Comparison of ENCODE assay signal across 8 cellular contexts in the genomic region with DNA sequence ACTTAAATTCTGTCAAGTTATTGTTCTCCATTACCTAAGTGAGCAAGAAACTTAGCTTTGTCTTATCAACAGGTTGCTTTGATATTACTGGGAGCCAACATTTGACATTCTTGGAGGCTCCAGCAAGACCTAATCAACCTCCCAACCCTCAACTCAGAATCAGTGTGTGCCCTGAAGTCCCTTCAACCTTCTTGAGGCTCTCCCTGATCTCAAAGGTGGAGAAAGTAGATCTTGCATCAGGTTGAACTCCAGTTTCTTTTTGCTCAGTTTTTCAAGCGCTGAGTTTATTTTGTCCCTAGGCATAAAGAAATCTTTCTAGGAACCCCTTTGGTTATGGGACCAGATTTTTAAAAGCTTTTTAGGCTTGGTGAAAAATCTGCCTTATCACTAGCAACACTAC. TPM values are rescaled to one million over a fixed set of nuclear protein-coding genes. Genes with fewer than 3 reads are reported as not detected.
DNase-seq lines count a peak whose midpoint lies in the region; ATAC-seq, FAIRE-seq and TF ChIP-seq lines count a peak whose summit lies in the region.

No MANE protein-coding gene starts in this region.

- no peak for ATAC-seq in Right ventricle myocardium superior (ENCODE audit: poor library complexity)
- no peak for ATAC-seq in HG02852 (IDR thresholded peaks at IDR 0.05; ENCODE audit: unreplicated experiment)

- H3K27me3 ChIP-seq in right atrium auricular region (no peaks in the 10 kb centered on the region), astrocyte (ENCODE audit: insufficient read depth, low read length) (no peaks in the 10 kb centered on the region), vagina (no peaks in the 10 kb centered on the region)

- intact Hi-C loops in Right ventricle myocardium superior (cut with DNase I) = no loop called here
- intact Hi-C loops in vagina (cut with DNase I) = loop anchor here (5.0 kb wide), 1 partner anchor 567 kb away; a partner anchor contains a TSS

- peaks cover 4% of the 10 kb centered on the region for H3K27me3 Mint-ChIP-seq in astrocyte (ENCODE audit: low read depth, unreplicated experiment)

- TF ChIP-seq CTCF in right atrium auricular region (IDR thresholded peaks at IDR 0.05) (no peak), astrocyte (IDR thresholded peaks at IDR 0.05; ENCODE audit: insufficient read depth, low read depth, low read length) (no peak), vagina (IDR thresholded peaks at IDR 0.05) (no peak)

- peak overlapping the region; percentile 64 for H2AFZ ChIP-seq in astrocyte (ENCODE audit: low read depth, low read length)

- H3K4me1 ChIP-seq in right atrium auricular region = peaks cover 0 to 18% of the 10 kb centered on the region in 2 donors
- peaks cover 15% of the 10 kb centered on the region for H3K4me1 ChIP-seq in astrocyte (ENCODE audit: insufficient read depth, low read length)
- H3K4me1 ChIP-seq in vagina = peaks cover 16% of the 10 kb centered on the region

- FAIRE-seq in astrocyte (lab: Jason Lieb, UNC) = no peak

- H3K27ac Mint-ChIP-seq in astrocyte (ENCODE audit: unreplicated experiment) = no peak overlapping the region

- H3K79me2 ChIP-seq in astrocyte (ENCODE audit: insufficient read depth, low read length) = peaks cover 3% of the 10 kb centered on the region

- H3K4me3 Mint-ChIP-seq in astrocyte (ENCODE audit: unreplicated experiment) = peak overlapping the region; percentile 97

- H3K9me3 ChIP-seq in right atrium auricular region (no peaks in the 10 kb centered on the region), astrocyte (ENCODE audit: insufficient read depth, low read depth, low read length) (no peaks in the 10 kb centered on the region), vagina (no peaks in the 10 kb centered on the region)

- H3K36me3 ChIP-seq in right atrium auricular region (no peaks in the 10 kb centered on the region), astrocyte (ENCODE audit: insufficient read depth, low read length) (no peaks in the 10 kb centered on the region), vagina (no peaks in the 10 kb centered on the region)

- H3K36me3 Mint-ChIP-seq in astrocyte (ENCODE audit: low read depth, unreplicated experiment) = peaks cover 5% of the 10 kb centered on the region

- no peaks in the 10 kb centered on the region for H4K20me1 ChIP-seq in astrocyte (ENCODE audit: insufficient read depth, low read length)

- H3K4me1 Mint-ChIP-seq in astrocyte (ENCODE audit: low read depth, unreplicated experiment) = peaks cover 9% of the 10 kb centered on the region

- TF ChIP-seq POLR2A in vagina (IDR thresholded peaks at IDR 0.05) = no peak

- peak overlapping the region; percentile 95 for H3K4me2 ChIP-seq in astrocyte (ENCODE audit: low read length)

- peak overlapping the region; percentile 69 for H3K9ac ChIP-seq in astrocyte (ENCODE audit: low read length)

- DNase-seq in right atrium auricular region (ENCODE audit: low spot score) = no peak
- DNase-seq in Right ventricle myocardium superior = no peak
- DNase-seq in astrocyte (ENCODE audit: low read depth) = no peak
- peak; percentile 2 to 17 for DNase-seq in lung microvascular endothelial cell (ENCODE audit: low read depth in 2 of 2)
- no peak for DNase-seq in vagina (ENCODE audit: extremely low spot score in 2 of 2)
- DNase-seq in HK-2 (ENCODE audit: unreplicated experiment) = no peak
- DNase-seq in HuH-7.5 (ENCODE audit: low spot score) = no peak

- H3K4me3 ChIP-seq in right atrium auricular region = peak overlapping the region; percentile 33 to 58
- peak overlapping the region; percentile 87 for H3K4me3 ChIP-seq in astrocyte (ENCODE audit: insufficient read depth, low read depth, low read length)
- H3K4me3 ChIP-seq in vagina = peak overlapping the region; percentile 75 to 79

- H3K9me3 Mint-ChIP-seq in astrocyte (ENCODE audit: unreplicated experiment) = no peaks in the 10 kb centered on the region

- peak overlapping the region; percentile 88 to 89 for H3K27ac ChIP-seq in right atrium auricular region
- H3K27ac ChIP-seq in astrocyte (ENCODE audit: low read depth, low read length) = peak overlapping the region; percentile 15
- H3K27ac ChIP-seq in vagina = peak overlapping the region; percentile 95

RNA-seq across cellular contexts. Expression of a gene that starts 1.4 kb away (rescaled TPM):
- total RNA-seq in right atrium auricular region = 1 to 10 TPM; 4.5 to 9.5 TPM
- total RNA-seq in Right ventricle myocardium superior = 8.8 TPM
- 11.1 and 13.1 TPM in 2 replicates for total RNA-seq in astrocyte
- 26.4 and 52.6 TPM in 2 replicates for total RNA-seq in lung microvascular endothelial cell
- 51.8 TPM for total RNA-seq in vagina

RNA-seq across cellular contexts. Expression of a gene that starts 27.8 kb away (rescaled TPM):
- total RNA-seq in right atrium auricular region (1 to 10 TPM; 1.0 to 2.1 TPM), Right ventricle myocardium superior (1.7 TPM), astrocyte (16.1 and 19.5 TPM in 2 replicates), lung microvascular endothelial cell (8.7 and 61.5 TPM in 2 replicates), vagina (8.1 TPM)

RNA-seq across cellular contexts. Expression of a gene that starts 37.1 kb away (rescaled TPM):
- total RNA-seq in right atrium auricular region (under 1 TPM; 0.11 to 0.20 TPM), Right ventricle myocardium superior (1.0 TPM), astrocyte (0.72 and 0.95 TPM in 2 replicates), lung microvascular endothelial cell (6.9 and 9.2 TPM in 2 replicates), vagina (1.2 TPM)

RNA-seq across cellular contexts. Expression of a gene that starts 58.0 kb away (rescaled TPM):
- total RNA-seq in right atrium auricular region = not detected
- not detected for total RNA-seq in Right ventricle myocardium superior
- total RNA-seq in astrocyte = not detected in 2 replicates
- not detected in 2 replicates for total RNA-seq in lung microvascular endothelial cell
- not detected for total RNA-seq in vagina

Comparison
In these comparisons a context has a peak if more than half of its experiments do, and no peak if none do; other contexts are left out.
1. DNase-seq: peak in lung microvascular endothelial cell (2 of 2); none in right atrium auricular region (single experiment), Right ventricle myocardium superior (single experiment), astrocyte (single experiment), vagina (0 of 2), HK-2 (single experiment) and HuH-7.5 (single experiment).
2. H3K27ac ChIP-seq: peak in every context shown above with its lines; median percentile 95 in vagina; 88 in right atrium auricular region; 15 in astrocyte.
3. Peak in every context shown above with its lines, with median percentiles within 50 percentile points of each other: H3K4me3 ChIP-seq.